Comparison of ENCODE assay signal across 1 cellular context in genomic region chr1:247332215-247332900, GRCh38.
TF ChIP-seq lines count a peak whose summit lies in the region.

No MANE protein-coding gene starts in this region.

TF ChIP-seq in GM12878, 131 proteins besides CTCF, POLR2A, EP300 and RAD21 (continued from another document):
- TF ChIP-seq RELA (IDR thresholded peaks at IDR 0.05; ENCODE audit: borderline replicate concordance, partially characterized antibody) (peak; percentile 35), EED (IDR thresholded peaks at IDR 0.05; ENCODE audit: low read depth) (0 out of 2 replicates have a peak, but pooled peaks have one; percentile 24), MAX (IDR thresholded peaks at IDR 0.05; ENCODE audit: low read depth, low read length) (peak; percentile 91), HDAC2 (IDR thresholded peaks at IDR 0.05) (no peak), ZNF687 (IDR thresholded peaks at IDR 0.05) (peak; percentile 90), NRF1 (conservative IDR thresholded peaks at IDR 0.05; ENCODE audit: low read depth, low read length) (0 out of 2 replicates have a peak, but pooled peaks have one; percentile 30), RUNX3 (IDR thresholded peaks at IDR 0.05; ENCODE audit: low read length) (peak; percentile 48), ATF2 (IDR thresholded peaks at IDR 0.05; ENCODE audit: low read length) (no peak), EGR1 (IDR thresholded peaks at IDR 0.05; ENCODE audit: borderline replicate concordance in 1 of 2, low read depth in 2 of 2, low read length in 2 of 2) (peak in 1 of 2 experiments; percentile 23; a peak in 1 of 3 replicates), POLR2AphosphoS5 (IDR thresholded peaks at IDR 0.05; ENCODE audit: low read length) (peak; percentile 31; the same call in 1 of the 2 replicates), POLR2AphosphoS2 (IDR thresholded peaks at IDR 0.05; ENCODE audit: low read depth, low read length) (0 out of 2 replicates have a peak, but pooled peaks have one; percentile 38), BCL3 (IDR thresholded peaks at IDR 0.05; ENCODE audit: borderline replicate concordance, insufficient read depth, low read depth, low read length, poor library complexity, severe bottlenecking) (no peak), JUND (IDR thresholded peaks at IDR 0.05; ENCODE audit: low read depth, low read length) (no peak), NR2F1 (conservative IDR thresholded peaks at IDR 0.05) (peak; percentile 81), SIX5 (IDR thresholded peaks at IDR 0.05; ENCODE audit: low read depth, low read length, severe bottlenecking) (no peak), NKRF (conservative IDR thresholded peaks at IDR 0.05) (0 out of 2 replicates have a peak, but pooled peaks have one; percentile 10), MXI1 (IDR thresholded peaks at IDR 0.05; ENCODE audit: low read depth, low read length) (peak; percentile 23; the same call in 1 of the 2 replicates), ZBTB40 (IDR thresholded peaks at IDR 0.05; ENCODE audit: borderline replicate concordance) (no peak), MLLT1 (IDR thresholded peaks at IDR 0.05) (0 out of 2 replicates have a peak, but pooled peaks have one; percentile 15), SMAD5 (IDR thresholded peaks at IDR 0.05; ENCODE audit: low read depth) (peak; percentile 53; the same call in 1 of the 2 replicates), PAX8 (IDR thresholded peaks at IDR 0.05) (no peak), BHLHE40 (IDR thresholded peaks at IDR 0.05; ENCODE audit: borderline replicate concordance in 1 of 2, low read depth in 2 of 2, low read length in 1 of 2) (peak; percentile 55 to 82; a peak in 3 of 4 replicates)
